In genomic region chr12:19683178-19683927, GRCh38 we compare ENCODE assay signal across 11 cellular contexts.
DNase-seq lines count a peak whose midpoint lies in the region; FAIRE-seq and TF ChIP-seq lines count a peak whose summit lies in the region.
"Had no signal": no experiment of that assay in that cellular context is flagged by ENCODE, and none has a peak within 500 bp of the region (broad histone marks: within the 10 kb centered on the region; RNA-seq: fewer than 3 reads in every experiment).

No MANE protein-coding gene starts in this region.

- no peak overlapping the region for H3K9ac ChIP-seq in neural progenitor cell
- H3K9ac ChIP-seq: parathyroid adenoma had no signal

- no peak for DNase-seq in Calu3
- DNase-seq in NCI-H460 (ENCODE audit: extremely low read depth, low read depth): peak; percentile 7
- peak; percentile 37 for DNase-seq in non-pigmented ciliary epithelial cell (ENCODE audit: low read depth)
- DNase-seq in neural progenitor cell (ENCODE audit: low spot score): no peak
- no peak for DNase-seq in SHP77 treated with DMSO at 0.1 percent for 48 hours (lab: John Stamatoyannopoulos, UW)
- no peak for DNase-seq in NCI-H345 (lab: John Stamatoyannopoulos, UW)
- DNase-seq in HuH-7 (ENCODE audit: low spot score): no peak
- DNase-seq: NCI-H1417, T-helper 17 cell had no signal

- H3K27ac Mint-ChIP-seq in Calu3 (ENCODE audit: unreplicated experiment) (peak overlapping the region; percentile 56), neural progenitor cell (no peak overlapping the region)
- H3K27ac Mint-ChIP-seq: T-helper 17 cell had no signal

- no peaks in the 10 kb centered on the region for H4K20me1 ChIP-seq in neural progenitor cell (ENCODE audit: low read depth)

- no peaks in the 10 kb centered on the region for H3K36me3 Mint-ChIP-seq in Calu3 (ENCODE audit: insufficient read depth, unreplicated experiment)
- H3K36me3 Mint-ChIP-seq in neural progenitor cell: peaks cover 2% of the 10 kb centered on the region

- BruUV-seq in Calu3 (replicated peaks; lab: Mats Ljungman, UMichigan): no TSS peak

- H3K79me2 ChIP-seq in neural progenitor cell (ENCODE audit: low read depth): no peaks in the 10 kb centered on the region
- H3K79me2 ChIP-seq: parathyroid adenoma had no signal

- H3K9me3 ChIP-seq in neural progenitor cell (ENCODE audit: low read depth): no peaks in the 10 kb centered on the region

- H3K27me3 ChIP-seq in neural progenitor cell: no peaks in the 10 kb centered on the region

- peak overlapping the region; percentile 47 for H3K4me3 Mint-ChIP-seq in Calu3 (ENCODE audit: low read depth, unreplicated experiment)
- no peak overlapping the region for H3K4me3 Mint-ChIP-seq in neural progenitor cell
- H3K4me3 Mint-ChIP-seq: T-helper 17 cell had no signal

- H3K9me3 Mint-ChIP-seq in Calu3 (ENCODE audit: low read depth, unreplicated experiment) (peaks cover under 1% of the 10 kb centered on the region), neural progenitor cell (peaks cover 19% of the 10 kb centered on the region)

- CTCF ChIA-PET in Calu3 (lab: Charles Lee): no interaction called here

- H3K36me3 ChIP-seq in neural progenitor cell: no peaks in the 10 kb centered on the region

- H3K27me3 Mint-ChIP-seq in Calu3 (ENCODE audit: unreplicated experiment): no peaks in the 10 kb centered on the region
- peaks cover 2% of the 10 kb centered on the region for H3K27me3 Mint-ChIP-seq in neural progenitor cell (ENCODE audit: insufficient read depth, low read depth)
- H3K27me3 Mint-ChIP-seq: T-helper 17 cell had no signal

- H3K27ac ChIP-seq in neural progenitor cell: no peak overlapping the region
- H3K27ac ChIP-seq: parathyroid adenoma had no signal

- H3F3A ChIP-seq in neural progenitor cell (ENCODE audit: low read depth): no peaks in the 10 kb centered on the region

- H2AFZ ChIP-seq in neural progenitor cell (replicated peaks): no peak overlapping the region
- H2AFZ ChIP-seq: parathyroid adenoma had no signal

- peak; percentile 12 for FAIRE-seq in endometrium (lab: Jason Lieb, UNC)

- H3K4me2 ChIP-seq in neural progenitor cell: no peak overlapping the region

- intact Hi-C loops in Calu3 (cut with micrococcal nuclease; ENCODE audit: unreplicated experiment): no loop called here

- H3K4me1 Mint-ChIP-seq in Calu3 (ENCODE audit: low read depth, unreplicated experiment) (peaks cover 13% of the 10 kb centered on the region), neural progenitor cell (peaks cover 7% of the 10 kb centered on the region)

- H3K4me1 ChIP-seq in neural progenitor cell: no peaks in the 10 kb centered on the region
- H3K4me1 ChIP-seq: parathyroid adenoma had no signal

- TF ChIP-seq CTCF in Calu3 (IDR thresholded peaks at IDR 0.05; ENCODE audit: unreplicated experiment) (no peak), neural progenitor cell (IDR thresholded peaks at IDR 0.05) (no peak)

- H3K4me3 ChIP-seq in neural progenitor cell: no peak overlapping the region

Comparison
In these comparisons a context has a peak if more than half of its experiments do, and no peak if none do; other contexts are left out.
1. DNase-seq: peak in NCI-H460 (single experiment) and non-pigmented ciliary epithelial cell (single experiment); none in Calu3 (single experiment), neural progenitor cell (single experiment), SHP77 treated with DMSO at 0.1 percent for 48 hours (single experiment), NCI-H345 (single experiment) and HuH-7 (single experiment).